In the genomic region with DNA sequence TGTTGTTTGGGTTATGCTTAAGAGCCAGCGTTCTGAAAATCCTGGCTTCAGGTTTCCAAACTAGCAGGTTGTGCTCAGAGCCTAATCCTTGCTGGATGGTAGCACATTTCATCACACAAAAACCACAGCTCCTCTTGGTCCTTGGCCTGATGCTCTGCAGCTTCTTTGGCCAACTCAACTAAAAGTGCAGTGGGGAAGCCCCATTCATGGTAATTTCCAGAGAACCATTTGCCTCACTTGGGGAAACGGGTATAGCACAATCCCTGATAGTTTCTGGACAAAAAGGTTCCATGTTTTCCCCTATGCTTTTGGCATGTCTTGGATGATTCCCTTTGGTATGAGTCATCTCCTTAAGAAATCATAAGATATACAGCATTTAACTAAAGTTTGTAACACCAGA, we compare ENCODE assay signal across 11 cellular contexts.
DNase-seq lines count a peak whose midpoint lies in the region; ATAC-seq and TF ChIP-seq lines count a peak whose summit lies in the region.
"Had no signal": no experiment of that assay in that cellular context is flagged by ENCODE, and none has a peak within 500 bp of the region (broad histone marks: within the 10 kb centered on the region; RNA-seq: fewer than 3 reads in every experiment).

No MANE protein-coding gene starts in this region.

- H3K4me1 Mint-ChIP-seq in endodermal cell = peaks cover 13% of the 10 kb centered on the region
- peaks cover 6 to 9% of the 10 kb centered on the region in 2 donors for H3K4me1 Mint-ChIP-seq in natural killer cell treated with Interleukin-12 subunit alpha and Interleukin-12 subunit beta and Interleukin-15 and Interleukin-18, amount 100 ng/mL, for 72 hours (ENCODE audit: low read depth in 2 of 2)

- TF ChIP-seq CTCF in NB4 (IDR thresholded peaks at IDR 0.05; ENCODE audit: low read depth, low read length) = no peak
- TF ChIP-seq CTCF in endodermal cell (conservative IDR thresholded peaks at IDR 0.05) = no peak
- TF ChIP-seq CTCF in ovary (IDR thresholded peaks at IDR 0.05) = no peak

- ATAC-seq in GM21360 (IDR thresholded peaks at IDR 0.05; ENCODE audit: unreplicated experiment) = no peak
- ATAC-seq in natural killer cell treated with Interleukin-12 subunit alpha and Interleukin-12 subunit beta and Interleukin-15 and Interleukin-18, amount 100 ng/mL, for 72 hours = no peak

- WGBS in endodermal cell (ENCODE audit: insufficient coverage in 1 of 2, insufficient read length in 1 of 2), 2 experiments = 76 to 88% methylated on average over 1 to 2 of the region's 2 CpGs
- WGBS in ovary, 3 donors = 20 to 26% (median 20%) methylated on average over 2 of the region's 2 CpGs

- H3K27ac Mint-ChIP-seq in endodermal cell = peak overlapping the region; percentile 35
- H3K27ac Mint-ChIP-seq in natural killer cell treated with Interleukin-12 subunit alpha and Interleukin-12 subunit beta and Interleukin-15 and Interleukin-18, amount 100 ng/mL, for 72 hours = no peak overlapping the region

- intact Hi-C loops in ovary (cut with DNase I) = loop anchor here (5.0 to 10.0 kb wide), 5 partner anchors 75 to 225 kb away; a partner anchor contains a TSS

- H3K4me1 ChIP-seq in endodermal cell (ENCODE audit: control insufficient read depth, insufficient read depth, low read length) = no peaks in the 10 kb centered on the region
- peaks cover 28% of the 10 kb centered on the region for H3K4me1 ChIP-seq in ovary (ENCODE audit: insufficient read depth)

- H3K27me3 ChIP-seq in endodermal cell (ENCODE audit: control insufficient read depth, insufficient read depth, low read length, poor library complexity, severe bottlenecking) (no peaks in the 10 kb centered on the region), ovary (no peaks in the 10 kb centered on the region)

- DNase-seq in EH (ENCODE audit: low read depth) = peak; percentile 74
- DNase-seq in NB4 (ENCODE audit: low read depth) = peak; percentile 61
- DNase-seq in endodermal cell = no peak
- peak in 2 of 5 donors; percentile 31 to 41 for DNase-seq in ovary
- no peak for DNase-seq in GM19238 (ENCODE audit: insufficient read length, low spot score)
- DNase-seq in natural killer cell treated with Interleukin-12 subunit alpha and Interleukin-12 subunit beta and Interleukin-15 and Interleukin-18, amount 100 ng/mL, for 72 hours (ENCODE audit: low spot score) = no peak
- DNase-seq in superior temporal gyrus (ENCODE audit: extremely low spot score) = no peak
- DNase-seq: activated gamma-delta T cell treated with Interleukin-2 at 50 U/mL for 16 hours, NCI-H2171 treated with DMSO at 0.1 percent for 48 hours had no signal

- TF ChIP-seq POLR2A in NB4 (IDR thresholded peaks at IDR 0.05; ENCODE audit: extremely low read depth, insufficient read length) (no peak), ovary (IDR thresholded peaks at IDR 0.05) (no peak)

- no peak overlapping the region for H3K9ac ChIP-seq in endodermal cell (ENCODE audit: extremely low read depth, low read length, poor library complexity, severe bottlenecking)

- no peak overlapping the region for H3K4me3 Mint-ChIP-seq in endodermal cell
- H3K4me3 Mint-ChIP-seq in natural killer cell treated with Interleukin-12 subunit alpha and Interleukin-12 subunit beta and Interleukin-15 and Interleukin-18, amount 100 ng/mL, for 72 hours = no peak overlapping the region

- H3K9me3 ChIP-seq in endodermal cell (ENCODE audit: control insufficient read depth, low read length) = no peaks in the 10 kb centered on the region
- H3K9me3 ChIP-seq in ovary = no peaks in the 10 kb centered on the region

- TF ChIP-seq EP300 in ovary (IDR thresholded peaks at IDR 0.05) = no peak

- no peaks in the 10 kb centered on the region for H3K9me3 Mint-ChIP-seq in endodermal cell
- no peaks in the 10 kb centered on the region for H3K9me3 Mint-ChIP-seq in natural killer cell treated with Interleukin-12 subunit alpha and Interleukin-12 subunit beta and Interleukin-15 and Interleukin-18, amount 100 ng/mL, for 72 hours

- H3K27ac ChIP-seq in endodermal cell (ENCODE audit: low read depth, low read length) (no peak overlapping the region), ovary (peak overlapping the region; percentile 36 to 65)

- no peaks in the 10 kb centered on the region for H3K27me3 Mint-ChIP-seq in endodermal cell (ENCODE audit: insufficient read depth)
- H3K27me3 Mint-ChIP-seq in natural killer cell treated with Interleukin-12 subunit alpha and Interleukin-12 subunit beta and Interleukin-15 and Interleukin-18, amount 100 ng/mL, for 72 hours = no peaks in the 10 kb centered on the region
- H3K27me3 Mint-ChIP-seq: CD4-positive, alpha-beta memory T cell had no signal

- H3K36me3 Mint-ChIP-seq in endodermal cell (ENCODE audit: low read depth) = no peaks in the 10 kb centered on the region
- H3K36me3 Mint-ChIP-seq in natural killer cell treated with Interleukin-12 subunit alpha and Interleukin-12 subunit beta and Interleukin-15 and Interleukin-18, amount 100 ng/mL, for 72 hours = no peaks in the 10 kb centered on the region
- H3K36me3 Mint-ChIP-seq: CD4-positive, alpha-beta memory T cell had no signal

- H3K36me3 ChIP-seq in endodermal cell (ENCODE audit: control insufficient read depth, insufficient read depth, low read length) = no peaks in the 10 kb centered on the region
- no peaks in the 10 kb centered on the region for H3K36me3 ChIP-seq in ovary

- no peak overlapping the region for H3K4me3 ChIP-seq in NB4 (ENCODE audit: low read depth, low read length)
- no peak overlapping the region for H3K4me3 ChIP-seq in endodermal cell (ENCODE audit: low read length)
- no peak overlapping the region for H3K4me3 ChIP-seq in ovary

Comparison
In these comparisons a context has a peak if more than half of its experiments do, and no peak if none do; other contexts are left out.
1. DNase-seq: peak in EH (single experiment) and NB4 (single experiment); none in endodermal cell (single experiment), GM19238 (single experiment), natural killer cell treated with Interleukin-12 subunit alpha and Interleukin-12 subunit beta and Interleukin-15 and Interleukin-18, amount 100 ng/mL, for 72 hours (single experiment) and superior temporal gyrus (single experiment).